ENCODE assay signal across 18 cellular contexts in genomic region chr3:60339310-60339709, GRCh38.
"Had no signal": no experiment of that assay in that cellular context is flagged by ENCODE, and none has a peak within 500 bp of the region (broad histone marks: within the 10 kb centered on the region; RNA-seq: fewer than 3 reads in every experiment).

No MANE protein-coding gene starts in this region.

- ATAC-seq: HepG2, Panc1, PC-3 had no signal

- DNase-seq: IMR-90, MV-4-11, NCI-H1048, NCI-H1105, NCI-H1417, NCI-H146, NCI-H187 treated with DMSO at 0.1 percent for 48 hours, NCI-H2081, NCI-H2107, NCI-H345, NCI-H446 treated with DMSO at 0.1 percent for 48 hours, NCI-H510A treated with DMSO at 0.1 percent for 48 hours, NCI-H69, NCI-H774, PC-3, SIG-M5 had no signal
